In the genomic region with DNA sequence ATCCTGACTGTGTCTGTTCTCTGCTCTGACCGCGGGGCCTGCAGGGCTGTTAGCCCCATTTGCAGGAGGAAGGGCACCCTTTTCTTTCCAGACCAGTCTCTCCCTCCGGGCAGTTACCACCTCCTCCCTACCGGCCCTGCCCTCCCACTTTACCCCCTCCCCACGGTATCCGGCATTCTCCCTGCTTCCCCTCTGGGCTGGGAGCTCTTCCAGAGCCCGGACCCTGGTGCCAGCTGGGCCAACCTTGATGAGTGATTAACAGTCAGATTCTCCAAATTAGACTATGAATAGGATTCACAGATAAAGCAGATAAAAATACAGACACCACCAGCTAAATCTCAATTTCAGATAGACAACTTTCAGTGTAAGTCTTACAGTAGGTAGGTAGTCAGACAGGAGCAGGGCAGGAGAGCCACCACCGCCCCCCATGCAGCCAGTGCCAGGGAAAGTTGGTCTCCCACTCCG, we compare ENCODE assay signal across 20 cellular contexts. TPM values are rescaled to one million over a fixed set of nuclear protein-coding genes. Genes with fewer than 3 reads are reported as not detected.
DNase-seq lines count a peak whose midpoint lies in the region; ATAC-seq and TF ChIP-seq lines count a peak whose summit lies in the region.
"Had no signal": no experiment of that assay in that cellular context is flagged by ENCODE, and none has a peak within 500 bp of the region (broad histone marks: within the 10 kb centered on the region; RNA-seq: fewer than 3 reads in every experiment).

No MANE protein-coding gene starts in this region.

- H3K4me1 ChIP-seq in HUES6 (ENCODE audit: control insufficient read depth, insufficient read depth, low read length) (peaks cover 4% of the 10 kb centered on the region), iPS-18a (ENCODE audit: control insufficient read depth, low read depth, low read length) (peaks cover 12% of the 10 kb centered on the region)
- no peaks in the 10 kb centered on the region for H3K4me1 ChIP-seq in naive thymus-derived CD4-positive, alpha-beta T cell (ENCODE audit: control insufficient read depth in 2 of 2, insufficient read depth in 2 of 2, low read length in 2 of 2)

- H3K27me3 Mint-ChIP-seq in naive thymus-derived CD4-positive, alpha-beta T cell, result peaks cover 55 to 76% (median 65%) of the 10 kb centered on the region in 5 donors

- POLR2A ChIA-PET in naive thymus-derived CD4-positive, alpha-beta T cell (lab: Charles Lee), result no interaction called here

- CTCF ChIA-PET in naive thymus-derived CD4-positive, alpha-beta T cell (lab: Charles Lee), result interaction anchor here (1.1 kb wide), 1 partner anchor 76 kb away, joined by 3 read pairs; no protein-coding TSS in a partner anchor

- no peaks in the 10 kb centered on the region for H3K36me3 ChIP-seq in HUES6 (ENCODE audit: control insufficient read depth, insufficient read depth, low read length)
- H3K36me3 ChIP-seq in iPS-18a (ENCODE audit: control insufficient read depth, low read depth, low read length), result no peaks in the 10 kb centered on the region
- no peaks in the 10 kb centered on the region for H3K36me3 ChIP-seq in naive thymus-derived CD4-positive, alpha-beta T cell (ENCODE audit: control insufficient read depth in 2 of 3, insufficient read depth in 3 of 3, low read length in 3 of 3)

- H3K27me3 ChIP-seq in HUES6 (ENCODE audit: control insufficient read depth, insufficient read depth, low read length), result peaks cover 15% of the 10 kb centered on the region
- no peaks in the 10 kb centered on the region for H3K27me3 ChIP-seq in dorsolateral prefrontal cortex
- H3K27me3 ChIP-seq in iPS-18a (ENCODE audit: control insufficient read depth, insufficient read depth, low read length), result peaks cover 6% of the 10 kb centered on the region
- peaks cover 0 to 4% of the 10 kb centered on the region in 2 donors for H3K27me3 ChIP-seq in naive thymus-derived CD4-positive, alpha-beta T cell (ENCODE audit: control insufficient read depth in 2 of 2, insufficient read depth in 2 of 2, low read length in 2 of 2)

- H3K27ac Mint-ChIP-seq in naive thymus-derived CD4-positive, alpha-beta T cell, result no peak overlapping the region

- no peak overlapping the region for H3K4me3 Mint-ChIP-seq in naive thymus-derived CD4-positive, alpha-beta T cell
- H3K4me3 Mint-ChIP-seq: CD8-positive, alpha-beta memory T cell had no signal

- TF ChIP-seq CTCF in dorsolateral prefrontal cortex (IDR thresholded peaks at IDR 0.05 in 54 of 56, conservative IDR thresholded peaks at IDR 0.05 in 2 of 56; ENCODE audit: low read depth in 1 of 56, partially characterized antibody in 56 of 56), result no peak
- no peak for TF ChIP-seq CTCF in retinal pigment epithelial cell (conservative IDR thresholded peaks at IDR 0.05; ENCODE audit: low read depth, low read length)

- no peak overlapping the region for H3K9ac ChIP-seq in HUES6 (ENCODE audit: low read length)
- no peak overlapping the region for H3K9ac ChIP-seq in iPS-18a (ENCODE audit: low read length)
- H3K9ac ChIP-seq: KMS-11 had no signal

- peaks cover 0 to 12% (median 5%) of the 10 kb centered on the region in 7 donors for H3K4me1 Mint-ChIP-seq in naive thymus-derived CD4-positive, alpha-beta T cell

- H3K36me3 Mint-ChIP-seq in naive thymus-derived CD4-positive, alpha-beta T cell, result peaks cover 0 to 7% (median 0%) of the 10 kb centered on the region in 5 donors

- peaks cover 20% of the 10 kb centered on the region for H3K9me3 ChIP-seq in HUES6 (ENCODE audit: control insufficient read depth, insufficient read depth, low read depth, low read length)
- no peaks in the 10 kb centered on the region for H3K9me3 ChIP-seq in iPS-18a (ENCODE audit: control insufficient read depth, low read depth, low read length)
- H3K9me3 ChIP-seq in naive thymus-derived CD4-positive, alpha-beta T cell (ENCODE audit: control insufficient read depth in 2 of 3, low read length in 3 of 3), result peaks cover 0 to 7% (median 4%) of the 10 kb centered on the region in 3 experiments

- H3K4me3 ChIP-seq in HUES6 (ENCODE audit: low read depth, low read length), result peak overlapping the region; percentile 67; the same call in 1 of the 2 replicates
- H3K4me3 ChIP-seq in dorsolateral prefrontal cortex, result peak overlapping the region in 36 of 59 donors; percentile 47 to 74 (median 60)
- peak overlapping the region; percentile 46 for H3K4me3 ChIP-seq in iPS-18a (ENCODE audit: low read length)
- H3K4me3 ChIP-seq in retinal pigment epithelial cell (ENCODE audit: low read length), result peak overlapping the region; percentile 41
- H3K4me3 ChIP-seq in naive thymus-derived CD4-positive, alpha-beta T cell (ENCODE audit: low read length), result no peak overlapping the region

- no peak overlapping the region for H3K27ac ChIP-seq in HUES6 (ENCODE audit: low read depth, low read length)
- peak overlapping the region in 18 of 59 donors; percentile 32 to 93 (median 82) for H3K27ac ChIP-seq in dorsolateral prefrontal cortex
- H3K27ac ChIP-seq in iPS-18a (ENCODE audit: low read length), result no peak overlapping the region
- H3K27ac ChIP-seq in naive thymus-derived CD4-positive, alpha-beta T cell (ENCODE audit: low read depth, low read length), result no peak overlapping the region
- H3K27ac ChIP-seq: KMS-11 had no signal

- H3K9me3 Mint-ChIP-seq in naive thymus-derived CD4-positive, alpha-beta T cell, result peaks cover 0 to 18% (median 8%) of the 10 kb centered on the region in 11 donors

- ATAC-seq in naive thymus-derived CD4-positive, alpha-beta T cell, result no peak
- ATAC-seq: PC-3 had no signal

- DNase-seq in dorsolateral prefrontal cortex (no peak), retinal pigment epithelial cell (ENCODE audit: low read depth) (no peak), cerebellar nuclear complex (lab: John Stamatoyannopoulos, UW) (no peak), superior temporal gyrus (ENCODE audit: extremely low spot score) (no peak), NCI-H748 treated with DMSO at 0.1 percent for 48 hours (lab: John Stamatoyannopoulos, UW) (no peak)
- DNase-seq in naive thymus-derived CD4-positive, alpha-beta T cell, result no peak
- DNase-seq: ACHN; CD8-positive, alpha-beta memory T cell; DMS79 treated with DMSO at 0.1 percent for 48 hours; HCEC 1CT; NCI-H1417; NCI-H187 treated with DMSO at 0.1 percent for 48 hours; NCI-H226; NCI-H524; PC-3; RPMI8226 had no signal

- intact Hi-C loops in dorsolateral prefrontal cortex (cut with DNase I), result no loop called here
- intact Hi-C loops in naive thymus-derived CD4-positive, alpha-beta T cell (cut with micrococcal nuclease), result no loop called here

RNA-seq across cellular contexts. Expression of a gene that starts 23.4 kb away (rescaled TPM):
- total RNA-seq in dorsolateral prefrontal cortex, result 100 to 1,000 TPM in 2 of 120 experiments, 10 to 100 TPM in 118; 39.0 to 119 (median 62.4) TPM
- total RNA-seq in naive thymus-derived CD4-positive, alpha-beta T cell, result 1 to 10 TPM; 2.8 to 6.7 (median 4.4) TPM
- 1 to 10 TPM; 3.2 to 5.2 TPM for polyA plus RNA-seq in naive thymus-derived CD4-positive, alpha-beta T cell

RNA-seq across cellular contexts. Expression of a gene that starts 45.9 kb away (rescaled TPM):
- 10 to 100 TPM; 18.9 to 84.4 (median 55.8) TPM for total RNA-seq in dorsolateral prefrontal cortex
- 10 to 100 TPM in 1 of 5 experiments, 1 to 10 TPM in 1, under 1 TPM in 1, not detected in 2; 0.66 to 15.3 (median 4.1) TPM for total RNA-seq in naive thymus-derived CD4-positive, alpha-beta T cell
- under 1 TPM in 1 of 2 donors, not detected in 1; 0.21 TPM for polyA plus RNA-seq in naive thymus-derived CD4-positive, alpha-beta T cell
- total RNA-seq: G401 had no signal

Comparison
In these comparisons a context has a peak if more than half of its experiments do, and no peak if none do; other contexts are left out.
1. RNA of a gene that starts 23.4 kb away (total RNA-seq): 39.0 to 119 TPM in dorsolateral prefrontal cortex; 2.8 to 6.7 TPM in naive thymus-derived CD4-positive, alpha-beta T cell; every median in the first group is over 4 times any median in the second.